ENCODE assay signal across 32 cellular contexts in the genomic region with DNA sequence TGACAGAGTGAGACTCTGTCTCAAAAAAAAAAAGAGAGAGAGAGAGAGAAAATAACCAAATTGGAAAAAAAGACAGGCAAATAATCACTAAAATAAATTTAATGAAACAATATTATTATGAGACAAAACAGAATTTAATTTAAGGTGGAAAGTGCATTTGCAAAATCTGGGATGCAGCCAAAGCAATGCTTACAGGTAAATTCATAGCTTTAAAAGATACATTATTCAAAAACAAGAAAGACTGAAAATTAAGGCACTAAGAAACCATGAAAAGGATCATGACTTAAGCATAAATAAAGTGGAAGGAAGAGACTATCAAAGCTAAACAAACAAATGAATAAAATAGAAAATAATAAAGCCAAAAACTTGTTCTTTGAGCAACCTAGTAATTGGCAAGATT. TPM values are rescaled to one million over a fixed set of nuclear protein-coding genes. Genes with fewer than 3 reads are reported as not detected.
"Had no signal": no experiment of that assay in that cellular context is flagged by ENCODE, and none has a peak within 500 bp of the region (broad histone marks: within the 10 kb centered on the region; RNA-seq: fewer than 3 reads in every experiment).

No MANE protein-coding gene starts in this region.

- H3K27ac ChIP-seq: adrenal gland, body of pancreas, brain microvascular endothelial cell, breast epithelium, VCaP had no signal

- H3K27me3 Mint-ChIP-seq: activated naive CD8-positive, alpha-beta T cell treated with anti-CD3 and anti-CD28 coated beads for 36 hours had no signal

- DNase-seq: activated B cell treated with CpG ODN at 0.5 μM for 24 hours; activated CD4-positive, alpha-beta memory T cell treated with anti-CD3 and anti-CD28 coated beads for 36 hours; activated CD4-positive, alpha-beta T cell treated with anti-CD3 and anti-CD28 coated beads for 4 hours; activated CD4-positive, alpha-beta T cell treated with anti-CD3 and anti-CD28 coated beads, Interleukin-2, amount 10 ng/mL, durations not matched to agents 24 days and 14 days; activated CD4-positive, alpha-beta T cell treated with anti-CD3 and anti-CD28 coated beads, Interleukin-2, amount 50 U/mL, for 1 hour; activated CD4-positive, alpha-beta T cell treated with anti-CD3 and anti-CD28 coated beads, Interleukin-2, amount 50 U/mL, for 4 hours; activated CD4-positive, CD25-positive, alpha-beta regulatory T cell treated with anti-CD3 and anti-CD28 coated beads, Interleukin-2, amount 50 U/mL, for 72 hours; activated CD8-positive, alpha-beta memory T cell treated with anti-CD3 and anti-CD28 coated beads, Interleukin-2, amount 50 U/mL, for 4 hours; activated CD8-positive, alpha-beta T cell treated with anti-CD3 and anti-CD28 coated beads for 36 hours; activated gamma-delta T cell treated with Interleukin-2 at 50 U/mL for 16 hours; activated naive CD4-positive, alpha-beta T cell; activated naive CD4-positive, alpha-beta T cell treated with anti-CD3 and anti-CD28 coated beads for 36 hours; activated naive CD4-positive, alpha-beta T cell treated with anti-CD3 and anti-CD28 coated beads, Interleukin-2, amount 50 U/mL, for 16 hours; activated naive CD8-positive, alpha-beta T cell treated with anti-CD3 and anti-CD28 coated beads for 36 hours; activated T-cell treated with anti-CD3 and anti-CD28 coated beads, Interleukin-2, amount 50 U/mL, for 24 hours; activated T-cell treated with anti-CD3 and anti-CD28 coated beads, Interleukin-2, amount 50 U/mL, for 48 hours; adrenal gland; amniotic stem cell; body of pancreas; brain microvascular endothelial cell; central memory CD4-positive, alpha-beta T cell; T-helper 1 cell; T-helper 2 cell; T-helper 9 cell had no signal

- H3K4me1 Mint-ChIP-seq: activated B cell treated with CpG ODN at 0.5 μM for 24 hours; activated CD4-positive, alpha-beta T cell treated with anti-CD3 and anti-CD28 coated beads, Interleukin-2, amount 10 ng/mL, durations not matched to agents 24 days and 14 days; activated naive CD8-positive, alpha-beta T cell treated with anti-CD3 and anti-CD28 coated beads for 36 hours; activated T-helper 17 cell treated with anti-CD3 and anti-CD28 coated beads, Interleukin-2, amount 50 U/mL, for 72 hours had no signal

- H3K9me3 ChIP-seq: body of pancreas had no signal

- H3K36me3 ChIP-seq: adrenal gland, brain microvascular endothelial cell, breast epithelium had no signal

- H3K4me1 ChIP-seq: adrenal gland, body of pancreas, breast epithelium had no signal

- H3K36me3 Mint-ChIP-seq: activated CD4-positive, alpha-beta memory T cell treated with anti-CD3 and anti-CD28 coated beads for 36 hours; activated naive CD8-positive, alpha-beta T cell treated with anti-CD3 and anti-CD28 coated beads for 36 hours had no signal

- H3K27me3 ChIP-seq: body of pancreas, brain microvascular endothelial cell, breast epithelium had no signal

- H3K27ac Mint-ChIP-seq: activated B cell treated with CpG ODN at 0.5 μM for 24 hours; activated CD4-positive, alpha-beta memory T cell treated with anti-CD3 and anti-CD28 coated beads for 36 hours; activated CD4-positive, alpha-beta T cell treated with anti-CD3 and anti-CD28 coated beads, Interleukin-2, amount 10 ng/mL, durations not matched to agents 24 days and 14 days; activated CD8-positive, alpha-beta T cell treated with anti-CD3 and anti-CD28 coated beads for 36 hours; activated naive CD4-positive, alpha-beta T cell treated with anti-CD3 and anti-CD28 coated beads for 36 hours; activated naive CD4-positive, alpha-beta T cell treated with anti-CD3 and anti-CD28 coated beads, Interleukin-2, amount 50 U/mL, for 72 hours; activated naive CD8-positive, alpha-beta T cell treated with anti-CD3 and anti-CD28 coated beads for 36 hours; activated T-cell treated with anti-CD3 and anti-CD28 coated beads, Interleukin-2, amount 50 U/mL, for 24 hours; activated T-helper 1 cell treated with anti-CD3 and anti-CD28 coated beads, Interleukin-12 subunit alpha, Interleukin-12 subunit beta, Interleukin-2, Interleukin-4 antibody, amounts not matched to agents 30 ng/mL and 10 ng/mL and 1 ng/mL, durations not matched to agents 14 hours and 24 hours and 36 hours; activated T-helper 17 cell treated with anti-CD3 and anti-CD28 coated beads, Interleukin-2, amount 50 U/mL, for 72 hours; T-helper 1 cell treated with Interleukin-12 subunit alpha and Interleukin-12 subunit beta and Interleukin-4 antibody, amounts not matched to agents 30 μg/mL and 1 μg/mL, for 36 hours; T-helper 2 cell treated with Interferon-gamma antibody and Interleukin-4, amounts not matched to agents 5 μg/mL and 100 μg/mL, for 36 hours had no signal

- H3K4me3 ChIP-seq: adrenal gland, body of pancreas, breast epithelium had no signal

- H3K4me3 Mint-ChIP-seq: activated B cell treated with CpG ODN at 0.5 μM for 24 hours; activated CD4-positive, alpha-beta memory T cell treated with anti-CD3 and anti-CD28 coated beads for 36 hours; activated CD4-positive, alpha-beta T cell treated with anti-CD3 and anti-CD28 coated beads, Interleukin-2, amount 10 ng/mL, durations not matched to agents 24 days and 14 days; activated CD8-positive, alpha-beta T cell treated with anti-CD3 and anti-CD28 coated beads for 36 hours; activated naive CD4-positive, alpha-beta T cell treated with anti-CD3 and anti-CD28 coated beads for 36 hours; activated naive CD8-positive, alpha-beta T cell treated with anti-CD3 and anti-CD28 coated beads for 36 hours; activated T-cell treated with anti-CD3 and anti-CD28 coated beads, Interleukin-2, amount 50 U/mL, for 24 hours; activated T-helper 1 cell treated with anti-CD3 and anti-CD28 coated beads, Interleukin-12 subunit alpha, Interleukin-12 subunit beta, Interleukin-2, Interleukin-4 antibody, amounts not matched to agents 30 ng/mL and 10 ng/mL and 1 ng/mL, durations not matched to agents 14 hours and 24 hours and 36 hours; activated T-helper 17 cell treated with anti-CD3 and anti-CD28 coated beads, Interleukin-2, amount 50 U/mL, for 72 hours; T-helper 1 cell treated with Interleukin-12 subunit alpha and Interleukin-12 subunit beta and Interleukin-4 antibody, amounts not matched to agents 30 μg/mL and 1 μg/mL, for 36 hours; T-helper 2 cell treated with Interferon-gamma antibody and Interleukin-4, amounts not matched to agents 5 μg/mL and 100 μg/mL, for 36 hours had no signal

- ATAC-seq: activated CD8-positive, alpha-beta T cell treated with anti-CD3 and anti-CD28 coated beads for 36 hours; activated naive CD4-positive, alpha-beta T cell treated with anti-CD3 and anti-CD28 coated beads, Interleukin-2, amount 50 U/mL, for 72 hours; activated T-helper 17 cell treated with anti-CD3 and anti-CD28 coated beads, Interleukin-2, amount 50 U/mL, for 72 hours; body of pancreas had no signal

RNA-seq across cellular contexts. Expression of a gene that starts 37.7 kb away (rescaled TPM):
- total RNA-seq: activated B cell treated with CpG ODN at 0.5 μM for 24 hours; activated CD4-positive, alpha-beta memory T cell treated with anti-CD3 and anti-CD28 coated beads for 36 hours; activated CD4-positive, alpha-beta T cell treated with anti-CD3 and anti-CD28 coated beads, Interleukin-2, amount 10 ng/mL, durations not matched to agents 24 days and 14 days; activated CD8-positive, alpha-beta memory T cell treated with anti-CD3 and anti-CD28 coated beads for 36 hours; activated CD8-positive, alpha-beta T cell treated with anti-CD3 and anti-CD28 coated beads for 36 hours; activated naive CD4-positive, alpha-beta T cell treated with anti-CD3 and anti-CD28 coated beads for 36 hours; activated naive CD4-positive, alpha-beta T cell treated with anti-CD3 and anti-CD28 coated beads, Interleukin-2, amount 50 U/mL, for 72 hours; activated naive CD8-positive, alpha-beta T cell treated with anti-CD3 and anti-CD28 coated beads for 36 hours; activated T-helper 1 cell treated with anti-CD3 and anti-CD28 coated beads, Interleukin-12 subunit alpha, Interleukin-12 subunit beta, Interleukin-2, Interleukin-4 antibody, amounts not matched to agents 30 ng/mL and 10 ng/mL and 1 ng/mL, durations not matched to agents 14 hours and 24 hours and 36 hours had no signal
